In the genomic region with DNA sequence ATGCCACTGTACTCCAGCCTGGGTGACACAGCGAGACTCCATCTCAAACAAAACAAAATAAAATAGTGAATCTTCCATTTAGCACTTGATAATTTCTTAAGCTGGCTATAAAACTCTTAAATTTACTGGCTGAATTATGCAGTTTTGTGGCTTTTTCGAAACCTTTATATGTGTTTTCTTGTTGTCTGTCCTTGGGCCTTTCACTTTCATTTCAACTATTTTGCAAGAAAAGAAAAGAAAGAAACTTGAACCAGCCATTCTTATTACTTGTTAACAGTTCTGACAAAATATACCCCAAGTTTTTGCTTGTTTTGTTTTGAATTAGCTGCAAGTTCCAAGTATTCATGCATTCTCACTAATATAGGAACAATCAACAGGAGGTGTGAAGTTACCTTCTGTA, we compare ENCODE assay signal across 28 cellular contexts.
"Had no signal": no experiment of that assay in that cellular context is flagged by ENCODE, and none has a peak within 500 bp of the region (broad histone marks: within the 10 kb centered on the region; RNA-seq: fewer than 3 reads in every experiment).

No MANE protein-coding gene starts in this region.

- ATAC-seq: activated CD8-positive, alpha-beta memory T cell treated with anti-CD3 and anti-CD28 coated beads, Interleukin-2, amount 10 ng/mL, durations not matched to agents 7 days and 5 days; activated CD8-positive, alpha-beta T cell treated with anti-CD3 and anti-CD28 coated beads, Interleukin-2, amount 10 ng/mL, durations not matched to agents 7 days and 5 days; body of pancreas; effector memory CD8-positive, alpha-beta T cell; foreskin keratinocyte; heart right ventricle; right cardiac atrium had no signal

- H3K27ac Mint-ChIP-seq: activated B cell treated with CpG ODN at 0.5 μM for 24 hours; activated CD8-positive, alpha-beta memory T cell treated with anti-CD3 and anti-CD28 coated beads, Interleukin-2, amount 10 ng/mL, durations not matched to agents 7 days and 5 days; activated CD8-positive, alpha-beta T cell treated with anti-CD3 and anti-CD28 coated beads, Interleukin-2, amount 10 ng/mL, durations not matched to agents 7 days and 5 days; activated naive CD8-positive, alpha-beta T cell; effector memory CD8-positive, alpha-beta T cell; naive B cell; T-helper 2 cell treated with Interferon-gamma antibody and Interleukin-4, amounts not matched to agents 5 μg/mL and 100 μg/mL, for 36 hours had no signal

- H3K36me3 ChIP-seq: adrenal gland, left ventricle myocardium inferior had no signal

- H3K9ac ChIP-seq: parathyroid adenoma had no signal

- H3K27me3 ChIP-seq: adrenal gland, body of pancreas, foreskin keratinocyte, heart right ventricle, testis had no signal

- H3K79me2 ChIP-seq: parathyroid adenoma had no signal

- H2AFZ ChIP-seq: parathyroid adenoma had no signal

- H3K4me1 ChIP-seq: adrenal gland, body of pancreas, foreskin keratinocyte, heart right ventricle, left ventricle myocardium inferior, parathyroid adenoma, testis had no signal

- H3K9me3 Mint-ChIP-seq: activated B cell treated with CpG ODN at 0.5 μM for 24 hours; effector memory CD8-positive, alpha-beta T cell; neural crest cell; T-helper 2 cell treated with Interferon-gamma antibody and Interleukin-4, amounts not matched to agents 5 μg/mL and 100 μg/mL, for 36 hours had no signal

- H3K9me3 ChIP-seq: adrenal gland, body of pancreas, heart right ventricle, left ventricle myocardium inferior, testis had no signal

- H3K4me1 Mint-ChIP-seq: activated B cell treated with CpG ODN at 0.5 μM for 24 hours; activated CD8-positive, alpha-beta memory T cell treated with anti-CD3 and anti-CD28 coated beads, Interleukin-2, amount 10 ng/mL, durations not matched to agents 7 days and 5 days; naive B cell had no signal

- DNase-seq: activated B cell treated with CpG ODN at 0.5 μM for 24 hours; activated CD8-positive, alpha-beta memory T cell treated with anti-CD3 and anti-CD28 coated beads, Interleukin-2, amount 10 ng/mL, durations not matched to agents 7 days and 5 days; activated CD8-positive, alpha-beta T cell treated with anti-CD3 and anti-CD28 coated beads, Interleukin-2, amount 10 ng/mL, durations not matched to agents 7 days and 5 days; activated naive CD4-positive, alpha-beta T cell treated with Interleukin-2 at 50 U/mL for 16 hours; activated T-cell treated with anti-CD3 and anti-CD28 coated beads, Interleukin-2, amount 50 U/mL, for 48 hours; adrenal gland; aorta; body of pancreas; cerebellar nuclear complex; dorsolateral prefrontal cortex; effector memory CD8-positive, alpha-beta T cell; foreskin keratinocyte; heart right ventricle; islet precursor cell; left ventricle myocardium inferior; naive B cell; nucleus accumbens; right cardiac atrium; stimulated activated CD4-positive, alpha-beta T cell treated with anti-CD3 and anti-CD28 coated beads, Interleukin-2, amount 100 ng/mL, for 48 hours; stimulated activated naive CD4-positive, alpha-beta T cell treated with Interleukin-2 at 50 U/mL for 16 hours; T-helper 1 cell; testis; trophoblast cell had no signal

- H3K4me3 Mint-ChIP-seq: activated B cell treated with CpG ODN at 0.5 μM for 24 hours; activated CD8-positive, alpha-beta memory T cell treated with anti-CD3 and anti-CD28 coated beads, Interleukin-2, amount 10 ng/mL, durations not matched to agents 7 days and 5 days; activated CD8-positive, alpha-beta T cell treated with anti-CD3 and anti-CD28 coated beads, Interleukin-2, amount 10 ng/mL, durations not matched to agents 7 days and 5 days; activated naive CD8-positive, alpha-beta T cell; effector memory CD8-positive, alpha-beta T cell; naive B cell; neural crest cell; T-helper 2 cell treated with Interferon-gamma antibody and Interleukin-4, amounts not matched to agents 5 μg/mL and 100 μg/mL, for 36 hours had no signal

- H3K4me3 ChIP-seq: adrenal gland, body of pancreas, coronary artery, dorsolateral prefrontal cortex, heart right ventricle, left ventricle myocardium inferior, testis had no signal

- H3K27ac ChIP-seq: adrenal gland, body of pancreas, coronary artery, dorsolateral prefrontal cortex, foreskin keratinocyte, heart right ventricle, left ventricle myocardium inferior, parathyroid adenoma, testis had no signal

- H3K36me3 Mint-ChIP-seq: activated CD8-positive, alpha-beta memory T cell treated with anti-CD3 and anti-CD28 coated beads, Interleukin-2, amount 10 ng/mL, durations not matched to agents 7 days and 5 days; activated naive CD8-positive, alpha-beta T cell; naive B cell had no signal
